28 cellular contexts compared by ENCODE assay signal in the genomic region with DNA sequence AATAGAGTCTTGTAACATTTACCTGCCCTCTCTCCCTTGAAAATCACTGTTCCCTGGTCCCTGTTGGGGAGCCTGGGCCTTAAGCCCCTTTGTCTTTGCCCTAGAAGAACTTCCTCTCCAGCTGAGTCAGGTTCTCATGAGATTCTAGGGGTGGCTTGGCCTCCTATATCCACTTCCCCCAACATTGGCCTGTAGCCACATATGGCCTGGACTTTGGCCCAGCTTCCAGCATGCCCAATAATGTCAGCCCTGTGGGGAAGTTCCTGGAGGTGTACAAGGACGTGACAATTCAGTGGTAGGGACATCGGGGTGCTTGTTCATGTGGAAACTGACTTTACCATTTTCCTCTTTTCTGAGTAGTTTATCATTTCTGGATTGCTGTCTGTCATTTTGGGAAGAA. TPM values are rescaled to one million over a fixed set of nuclear protein-coding genes. Genes with fewer than 3 reads are reported as not detected.
DNase-seq lines count a peak whose midpoint lies in the region; ATAC-seq, FAIRE-seq and TF ChIP-seq lines count a peak whose summit lies in the region.
"Had no signal": no experiment of that assay in that cellular context is flagged by ENCODE, and none has a peak within 500 bp of the region (broad histone marks: within the 10 kb centered on the region; RNA-seq: fewer than 3 reads in every experiment).

No MANE protein-coding gene starts in this region.

- intact Hi-C loops in HepG2 (cut with micrococcal nuclease; ENCODE audit: unreplicated experiment): no loop called here
- intact Hi-C loops in K562 (cut with micrococcal nuclease): no loop called here

- ATAC-seq in HepG2 (no peak; the same call in 2 of the 3 replicates), K562 (no peak), lung (ENCODE audit: insufficient read depth, low FRiP score) (no peak), HG02884 (IDR thresholded peaks at IDR 0.05; ENCODE audit: unreplicated experiment) (no peak)

- H3K27me3 ChIP-seq in liver (ENCODE audit: control insufficient read depth in 4 of 4, insufficient read depth in 4 of 4, low read length in 3 of 4) (no peaks in the 10 kb centered on the region), HepG2 (ENCODE audit: control insufficient read depth in 1 of 2, insufficient read depth in 2 of 2, low read length in 2 of 2) (peaks cover 0 to 13% of the 10 kb centered on the region in 2 experiments; a peak in 2 of 5 replicates), K562 (ENCODE audit: control insufficient read depth in 2 of 2, insufficient read depth in 2 of 2, low read length in 2 of 2) (peaks cover 14 to 70% of the 10 kb centered on the region in 2 experiments; a peak in 4 of 5 replicates), lung (ENCODE audit: control insufficient read depth, insufficient read depth) (no peaks in the 10 kb centered on the region)
- H3K27me3 ChIP-seq: BLaER1, SJSA1 had no signal

- H3K4me3 Mint-ChIP-seq in glutamatergic neuron (ENCODE audit: unreplicated experiment): no peak overlapping the region
- H3K4me3 Mint-ChIP-seq: CD4-positive, CD25-positive, alpha-beta regulatory T cell had no signal

- no peak overlapping the region for H3K27ac Mint-ChIP-seq in glutamatergic neuron (ENCODE audit: unreplicated experiment)
- H3K27ac Mint-ChIP-seq: CD4-positive, CD25-positive, alpha-beta regulatory T cell had no signal

- POLR2A ChIA-PET in HepG2 (lab: Yijun Ruan, JAX): no interaction called here
- POLR2A ChIA-PET in K562 (lab: Yijun Ruan, JAX): no interaction called here

- 33% methylated on average over 2 of the region's 2 CpGs for whole genome bisulfite sequencing in liver
- 43% methylated on average over 2 of the region's 2 CpGs for WGBS in HepG2 (ENCODE audit: low lambda C conversion rate)
- 3% methylated on average over 2 of the region's 2 CpGs for WGBS in K562 (ENCODE audit: insufficient coverage, low coverage, missing lambda C conversion rate)
- 63 to 64% methylated on average over 2 of the region's 2 CpGs for WGBS in lung, 2 donors

- TF ChIP-seq POLR2A in HepG2 (IDR thresholded peaks at IDR 0.05; ENCODE audit: insufficient read depth in 1 of 2, low read depth in 2 of 2, low read length in 2 of 2) (no peak), K562 (conservative IDR thresholded peaks at IDR 0.05) (no peak)

- CTCF ChIA-PET in HepG2 (lab: Yijun Ruan, JAX; ENCODE audit: low intra/inter-chr PET ratio, low total read pairs): no interaction called here
- CTCF ChIA-PET in K562 (lab: Yijun Ruan, JAX; ENCODE audit: low intra/inter-chr PET ratio): no interaction called here

- no peak for DNase-seq in HepG2 (ENCODE audit: low spot score)
- DNase-seq in K562 (ENCODE audit: extremely low read depth in 1 of 4, low spot score in 3 of 4): no peak
- peak; percentile 23 for DNase-seq in lung (ENCODE audit: low spot score)
- no peak for DNase-seq in glutamatergic neuron
- DNase-seq in dedifferentiated amniotic fluid mesenchymal stem cell (ENCODE audit: extremely low spot score): no peak
- DNase-seq: CD4-positive, CD25-positive, alpha-beta regulatory T cell; KG1; MM.1S; NCI-H1048; NCI-H1417; NCI-H1694 treated with DMSO at 0.1 percent for 48 hours; NCI-H2081; NCI-H2227 treated with DMSO at 0.1 percent for 48 hours; NCI-H526 treated with DMSO at 0.1 percent for 48 hours; PC-9; Right ventricle myocardium superior; RPMI8226 had no signal

- H3K9me3 ChIP-seq in liver (ENCODE audit: control insufficient read depth in 4 of 4, low read length in 3 of 4): no peaks in the 10 kb centered on the region
- no peaks in the 10 kb centered on the region for H3K9me3 ChIP-seq in HepG2 (ENCODE audit: low read length)
- H3K9me3 ChIP-seq in K562 (replicated peaks; ENCODE audit: control insufficient read depth, insufficient read depth, low read depth, low read length): no peaks in the 10 kb centered on the region
- no peaks in the 10 kb centered on the region for H3K9me3 ChIP-seq in lung (ENCODE audit: control insufficient read depth in 2 of 2, insufficient read depth in 1 of 2, low read length in 1 of 2)
- H3K9me3 ChIP-seq: BLaER1, SJSA1 had no signal

- no peak for TF ChIP-seq CTCF in liver (IDR thresholded peaks at IDR 0.05; ENCODE audit: low read depth, low read length, missing input control)
- no peak for TF ChIP-seq CTCF in HepG2 (CRISPR knock-in tag; IDR thresholded peaks at IDR 0.05)
- no peak for TF ChIP-seq CTCF in K562 (IDR thresholded peaks at IDR 0.05 in 2 of 3, conservative IDR thresholded peaks at IDR 0.05 in 1 of 3; ENCODE audit: insufficient read depth in 2 of 3, low read depth in 1 of 3, low read length in 3 of 3)
- TF ChIP-seq CTCF in lung (IDR thresholded peaks at IDR 0.05; ENCODE audit: control extremely low read depth, extremely low read depth): no peak
- TF ChIP-seq CTCF in glutamatergic neuron (IDR thresholded peaks at IDR 0.05; ENCODE audit: partially characterized antibody, unreplicated experiment): no peak

- no peak overlapping the region for H3K4me2 ChIP-seq in HepG2 (ENCODE audit: low read depth, low read length)
- no peak overlapping the region for H3K4me2 ChIP-seq in K562 (ENCODE audit: insufficient read depth, low read length)
- H3K4me2 ChIP-seq: BLaER1, PC-9 had no signal

- H3K27ac ChIP-seq in liver (ENCODE audit: low read depth in 1 of 2, low read length in 2 of 2) (no peak overlapping the region), HepG2 (ENCODE audit: extremely low read length, insufficient read depth, low read length) (no peak overlapping the region), K562 (ENCODE audit: extremely low read depth, low read depth, low read length) (no peak overlapping the region), lung (ENCODE audit: low read depth in 1 of 2, low read length in 1 of 2) (no peak overlapping the region)
- H3K27ac ChIP-seq: BLaER1, PC-9, SJSA1 had no signal

- H4K20me1 ChIP-seq in HepG2 (ENCODE audit: insufficient read depth, low read length): no peaks in the 10 kb centered on the region
- H4K20me1 ChIP-seq in K562 (replicated peaks; ENCODE audit: control insufficient read depth, insufficient read depth, low read length): 0 out of 2 replicates have a peak, but pooled peaks cover 2% of the 10 kb centered on the region
- H4K20me1 ChIP-seq: BLaER1 had no signal

- H3K9ac ChIP-seq in liver (ENCODE audit: low read depth in 1 of 2, low read length in 2 of 2): no peak overlapping the region
- no peak overlapping the region for H3K9ac ChIP-seq in HepG2 (ENCODE audit: insufficient read depth, low read depth, low read length)
- H3K9ac ChIP-seq in K562 (ENCODE audit: insufficient read depth in 1 of 2, low read depth in 2 of 2, low read length in 2 of 2): no peak overlapping the region
- H3K9ac ChIP-seq: BLaER1 had no signal

- H3K4me1 Mint-ChIP-seq in glutamatergic neuron (ENCODE audit: low read depth, unreplicated experiment): no peaks in the 10 kb centered on the region

- H3K36me3 ChIP-seq in liver (ENCODE audit: control insufficient read depth in 4 of 4, insufficient read depth in 3 of 4, low read depth in 1 of 4, low read length in 3 of 4) (no peaks in the 10 kb centered on the region), HepG2 (replicated peaks in 1 of 2; ENCODE audit: control insufficient read depth in 1 of 2, insufficient read depth in 2 of 2, low read length in 2 of 2) (no peaks in the 10 kb centered on the region), K562 (ENCODE audit: control insufficient read depth, insufficient read depth, low read length) (no peaks in the 10 kb centered on the region), lung (ENCODE audit: control insufficient read depth in 2 of 2, insufficient read depth in 2 of 2, low read length in 2 of 2) (no peaks in the 10 kb centered on the region)
- H3K36me3 ChIP-seq: BLaER1, SJSA1 had no signal

- H2AFZ ChIP-seq in HepG2 (ENCODE audit: low read length) (no peak overlapping the region), K562 (ENCODE audit: low read depth, low read length) (no peak overlapping the region)
- H2AFZ ChIP-seq: PC-9 had no signal

- FAIRE-seq in HepG2 (lab: Jason Lieb, UNC) (no peak), K562 (lab: Jason Lieb, UNC) (peak; percentile 42)
- FAIRE-seq: A204.1, D721Med, GM19239, H54, HTR-8/SVneo had no signal

- H3K9me1 ChIP-seq in K562 (ENCODE audit: control insufficient read depth, insufficient read depth, low read length): no peaks in the 10 kb centered on the region

- TF ChIP-seq EP300 in HepG2 (IDR thresholded peaks at IDR 0.05; ENCODE audit: low read depth in 2 of 2, low read length in 2 of 2) (no peak), HepG2 (CRISPR knock-in tag; IDR thresholded peaks at IDR 0.05; ENCODE audit: borderline replicate concordance) (no peak), K562 (IDR thresholded peaks at IDR 0.05; ENCODE audit: low read length) (no peak)

- BruUV-seq in HepG2 (replicated peaks; lab: Mats Ljungman, UMichigan) (no TSS peak), K562 (replicated peaks; lab: Mats Ljungman, UMichigan) (no TSS peak)

- no peaks in the 10 kb centered on the region for H3K27me3 Mint-ChIP-seq in glutamatergic neuron (ENCODE audit: unreplicated experiment)

- H3K36me3 Mint-ChIP-seq in glutamatergic neuron (ENCODE audit: unreplicated experiment): no peaks in the 10 kb centered on the region
- H3K36me3 Mint-ChIP-seq: CD4-positive, CD25-positive, alpha-beta regulatory T cell had no signal

- H3K4me1 ChIP-seq in liver (ENCODE audit: control insufficient read depth in 4 of 4, insufficient read depth in 4 of 4, low read length in 3 of 4) (no peaks in the 10 kb centered on the region), HepG2 (ENCODE audit: insufficient read depth, low read length) (0 out of 2 replicates have a peak, but pooled peaks cover 4% of the 10 kb centered on the region), K562 (replicated peaks in 1 of 2; ENCODE audit: control insufficient read depth in 2 of 2, insufficient read depth in 2 of 2, low read length in 2 of 2) (no peaks in the 10 kb centered on the region), lung (ENCODE audit: control insufficient read depth in 2 of 2, insufficient read depth in 2 of 2, low read length in 2 of 2) (no peaks in the 10 kb centered on the region)
- H3K4me1 ChIP-seq: BLaER1, SJSA1 had no signal

- in situ Hi-C loops in HepG2 (cut with HindIII; ENCODE audit: extremely low pct_ligation_motif_present, low pct_unique_long_range_greater_than_20kb): no loop called here
- in situ Hi-C loops in K562 (cut with MboI): no loop called here

- H3K4me3 ChIP-seq in liver (ENCODE audit: low read depth in 1 of 3, low read length in 3 of 3) (no peak overlapping the region), HepG2 (replicated peaks in 1 of 3; ENCODE audit: insufficient read depth in 1 of 3, low read depth in 2 of 3, low read length in 3 of 3) (no peak overlapping the region), K562 (no peak overlapping the region), lung (no peak overlapping the region)
- H3K4me3 ChIP-seq: BLaER1, PC-9, SJSA1 had no signal

- H3K79me2 ChIP-seq in HepG2 (ENCODE audit: insufficient read depth, low read length) (no peaks in the 10 kb centered on the region), K562 (ENCODE audit: control insufficient read depth, insufficient read depth, low read length) (no peaks in the 10 kb centered on the region)

- H3K9me3 Mint-ChIP-seq in glutamatergic neuron (ENCODE audit: unreplicated experiment): no peaks in the 10 kb centered on the region

- TF ChIP-seq RAD21 in liver (IDR thresholded peaks at IDR 0.05): no peak
- no peak for TF ChIP-seq RAD21 in HepG2 (CRISPR knock-in tag; IDR thresholded peaks at IDR 0.05)
- no peak for TF ChIP-seq RAD21 in K562 (CRISPR knock-in tag; conservative IDR thresholded peaks at IDR 0.05 in 1 of 2, IDR thresholded peaks at IDR 0.05 in 1 of 2)

RNA-seq across cellular contexts. Expression of gene MAS1L, which starts 17.2 kb away (rescaled TPM):
- total RNA-seq in liver (not detected), HepG2 (2016; rRNA removed; fragmentation: Illumina TruSeq; extraction: Trizol) (not detected in 2 replicates), K562 (2014; rRNA removed) (not detected in 2 replicates), K562 (2014; rRNA removed; fragmentation: Illumina TruSeq; extraction: Trizol) (not detected in 2 replicates), K562 (2015; rRNA removed; fragmentation: Illumina TruSeq; extraction: Trizol) (not detected in 2 replicates), K562 (2021) (not detected in 2 replicates), lung (not detected), glutamatergic neuron (ENCODE audit: unreplicated experiment) (not detected)
- polyA plus RNA-seq in liver (not detected), HepG2 (2011; rRNA removed) (not detected in 2 replicates), K562 (2011; rRNA removed) (not detected in 2 replicates), K562 (2014; fragmentation: Illumina TruSeq; extraction: Trizol) (not detected in 2 replicates), K562 (2014; fragmentation: Nextera tagmentation; extraction: Ambion mirVana) (not detected), K562 (2014; rRNA removed) (not detected in 2 replicates), lung (not detected)
- total RNA-seq in HepG2 (2016; cell fraction: cytosol; rRNA removed; fragmentation: Illumina TruSeq; extraction: Trizol; ENCODE audit: low read depth): not detected in 2 replicates
- not detected in 2 replicates for total RNA-seq in HepG2 (2016; cell fraction: insoluble cytoplasmic fraction; rRNA removed; fragmentation: Illumina TruSeq; extraction: Trizol)
- total RNA-seq in HepG2 (2016; cell fraction: membrane; rRNA removed; fragmentation: Illumina TruSeq; extraction: Trizol): not detected in 2 replicates
- total RNA-seq in HepG2 (2016; cell fraction: nucleus; rRNA removed; fragmentation: Illumina TruSeq; extraction: Trizol): not detected in 2 replicates
- not detected in 2 replicates for polyA plus RNA-seq in HepG2 (2011; cell fraction: cytosol; rRNA removed)
- polyA plus RNA-seq in HepG2 (2011; cell fraction: nucleus; rRNA removed): not detected in 2 replicates
- not detected in 2 replicates for polyA plus RNA-seq in HepG2 (2012)
- polyA plus RNA-seq in HepG2 (2016; cell fraction: cytosol; fragmentation: Illumina TruSeq; extraction: Trizol; ENCODE audit: low read depth): not detected in 2 replicates
- not detected in 2 replicates for polyA plus RNA-seq in HepG2 (2016; cell fraction: insoluble cytoplasmic fraction; fragmentation: Illumina TruSeq; extraction: Trizol; ENCODE audit: low read depth)
- not detected in 2 replicates for polyA plus RNA-seq in HepG2 (2016; cell fraction: membrane; fragmentation: Illumina TruSeq; extraction: Trizol; ENCODE audit: low read depth)
- polyA plus RNA-seq in HepG2 (2016; cell fraction: nucleus; fragmentation: Illumina TruSeq; extraction: Trizol; ENCODE audit: insufficient read depth, low read depth): not detected in 2 replicates
- not detected in 2 replicates for polyA minus RNA-seq in HepG2 (2011; rRNA and poly(A)+ RNA removed; ENCODE audit: low replicate concordance)
- polyA minus RNA-seq in HepG2 (2011; cell fraction: cytosol; rRNA and poly(A)+ RNA removed): not detected in 2 replicates
- not detected in 2 replicates for polyA minus RNA-seq in HepG2 (2011; cell fraction: nucleus; rRNA and poly(A)+ RNA removed)
- not detected in 2 replicates for total RNA-seq in K562 (2011; cell fraction: chromatin; rRNA removed; ENCODE audit: low replicate concordance)
- total RNA-seq in K562 (2011; cell fraction: nucleolus; rRNA removed): not detected in 2 replicates
- total RNA-seq in K562 (2011; cell fraction: nucleoplasm; rRNA removed): not detected in 2 replicates
- not detected in 2 replicates for polyA plus RNA-seq in K562 (2011; cell fraction: cytosol; rRNA removed)
- not detected in 2 replicates for polyA plus RNA-seq in K562 (2011; cell fraction: nucleus; rRNA removed)
- 0.09 and 0.10 TPM in 2 replicates for polyA plus RNA-seq in K562 (2012)
- not detected in 2 replicates for polyA minus RNA-seq in K562 (2011; rRNA and poly(A)+ RNA removed)
- polyA minus RNA-seq in K562 (2011; cell fraction: cytosol; rRNA and poly(A)+ RNA removed): not detected in 2 replicates
- not detected in 2 replicates for polyA minus RNA-seq in K562 (2011; cell fraction: nucleus; rRNA and poly(A)+ RNA removed)
- total RNA-seq: CD4-positive, CD25-positive, alpha-beta regulatory T cell; NCI-H460; PC-9; Right ventricle myocardium superior; SJSA1 had no signal
- polyA plus RNA-seq: AG04450; CD4-positive, CD25-positive, alpha-beta regulatory T cell had no signal

RNA-seq across cellular contexts. Expression of gene OR2H1, which starts 48.0 kb away (rescaled TPM):
- total RNA-seq in liver (not detected), HepG2 (2016; rRNA removed; fragmentation: Illumina TruSeq; extraction: Trizol) (not detected in 2 replicates), K562 (2014; rRNA removed) (not detected in 2 replicates), K562 (2014; rRNA removed; fragmentation: Illumina TruSeq; extraction: Trizol) (not detected in 2 replicates), K562 (2015; rRNA removed; fragmentation: Illumina TruSeq; extraction: Trizol) (not detected in 2 replicates), K562 (2021) (not detected in 2 replicates), lung (not detected), glutamatergic neuron (ENCODE audit: unreplicated experiment) (not detected)
- polyA plus RNA-seq in liver (not detected), HepG2 (2011; rRNA removed) (0.15 and 0.21 TPM in 2 replicates), K562 (2011; rRNA removed) (not detected in 2 replicates), K562 (2014; fragmentation: Illumina TruSeq; extraction: Trizol) (not detected in 2 replicates), K562 (2014; fragmentation: Nextera tagmentation; extraction: Ambion mirVana) (not detected), K562 (2014; rRNA removed) (not detected in 2 replicates), lung (not detected)
- not detected in 2 replicates for total RNA-seq in HepG2 (2016; cell fraction: cytosol; rRNA removed; fragmentation: Illumina TruSeq; extraction: Trizol; ENCODE audit: low read depth)
- not detected in 2 replicates for total RNA-seq in HepG2 (2016; cell fraction: insoluble cytoplasmic fraction; rRNA removed; fragmentation: Illumina TruSeq; extraction: Trizol)
- total RNA-seq in HepG2 (2016; cell fraction: membrane; rRNA removed; fragmentation: Illumina TruSeq; extraction: Trizol): not detected in 2 replicates
- not detected in 2 replicates for total RNA-seq in HepG2 (2016; cell fraction: nucleus; rRNA removed; fragmentation: Illumina TruSeq; extraction: Trizol)
- 0.04 and 0.05 TPM in 2 replicates for polyA plus RNA-seq in HepG2 (2011; cell fraction: cytosol; rRNA removed)
- polyA plus RNA-seq in HepG2 (2011; cell fraction: nucleus; rRNA removed): 0.28 and 0.56 TPM in 2 replicates
- polyA plus RNA-seq in HepG2 (2012): not detected in 2 replicates
- polyA plus RNA-seq in HepG2 (2016; cell fraction: cytosol; fragmentation: Illumina TruSeq; extraction: Trizol; ENCODE audit: low read depth): not detected in 2 replicates
- not detected in 2 replicates for polyA plus RNA-seq in HepG2 (2016; cell fraction: insoluble cytoplasmic fraction; fragmentation: Illumina TruSeq; extraction: Trizol; ENCODE audit: low read depth)
- polyA plus RNA-seq in HepG2 (2016; cell fraction: membrane; fragmentation: Illumina TruSeq; extraction: Trizol; ENCODE audit: low read depth): not detected in 2 replicates
- polyA plus RNA-seq in HepG2 (2016; cell fraction: nucleus; fragmentation: Illumina TruSeq; extraction: Trizol; ENCODE audit: insufficient read depth, low read depth): not detected in 2 replicates
- polyA minus RNA-seq in HepG2 (2011; rRNA and poly(A)+ RNA removed; ENCODE audit: low replicate concordance): 0.74 TPM in 1 of 2 replicates, not detected in the other
- not detected in 2 replicates for polyA minus RNA-seq in HepG2 (2011; cell fraction: cytosol; rRNA and poly(A)+ RNA removed)
- 0.87 and 1.2 TPM in 2 replicates for polyA minus RNA-seq in HepG2 (2011; cell fraction: nucleus; rRNA and poly(A)+ RNA removed)
- total RNA-seq in K562 (2011; cell fraction: chromatin; rRNA removed; ENCODE audit: low replicate concordance): not detected in 2 replicates
- total RNA-seq in K562 (2011; cell fraction: nucleolus; rRNA removed): not detected in 2 replicates
- total RNA-seq in K562 (2011; cell fraction: nucleoplasm; rRNA removed): not detected in 2 replicates
- not detected in 2 replicates for polyA plus RNA-seq in K562 (2011; cell fraction: cytosol; rRNA removed)
- polyA plus RNA-seq in K562 (2011; cell fraction: nucleus; rRNA removed): 0.10 and 0.20 TPM in 2 replicates
- polyA plus RNA-seq in K562 (2012): not detected in 2 replicates
- polyA minus RNA-seq in K562 (2011; rRNA and poly(A)+ RNA removed): not detected in 2 replicates
- not detected in 2 replicates for polyA minus RNA-seq in K562 (2011; cell fraction: cytosol; rRNA and poly(A)+ RNA removed)
- not detected in 2 replicates for polyA minus RNA-seq in K562 (2011; cell fraction: nucleus; rRNA and poly(A)+ RNA removed)
- total RNA-seq: CD4-positive, CD25-positive, alpha-beta regulatory T cell; NCI-H460; PC-9; Right ventricle myocardium superior; SJSA1 had no signal
- polyA plus RNA-seq: AG04450; CD4-positive, CD25-positive, alpha-beta regulatory T cell had no signal

RNA-seq across cellular contexts. Expression of gene OR11A1, which starts 48.1 kb away (rescaled TPM):
- total RNA-seq in liver: not detected
- polyA plus RNA-seq in liver: not detected
- total RNA-seq in HepG2 (2016; rRNA removed; fragmentation: Illumina TruSeq; extraction: Trizol): not detected in 2 replicates
- total RNA-seq in HepG2 (2016; cell fraction: cytosol; rRNA removed; fragmentation: Illumina TruSeq; extraction: Trizol; ENCODE audit: low read depth): not detected in 2 replicates
- not detected in 2 replicates for total RNA-seq in HepG2 (2016; cell fraction: insoluble cytoplasmic fraction; rRNA removed; fragmentation: Illumina TruSeq; extraction: Trizol)
- total RNA-seq in HepG2 (2016; cell fraction: membrane; rRNA removed; fragmentation: Illumina TruSeq; extraction: Trizol): not detected in 2 replicates
- total RNA-seq in HepG2 (2016; cell fraction: nucleus; rRNA removed; fragmentation: Illumina TruSeq; extraction: Trizol): not detected in 2 replicates
- polyA plus RNA-seq in HepG2 (2011; rRNA removed): not detected in 2 replicates
- polyA plus RNA-seq in HepG2 (2011; cell fraction: cytosol; rRNA removed): not detected in 2 replicates
- not detected in 2 replicates for polyA plus RNA-seq in HepG2 (2011; cell fraction: nucleus; rRNA removed)
- polyA plus RNA-seq in HepG2 (2012): not detected in 2 replicates
- polyA plus RNA-seq in HepG2 (2016; cell fraction: cytosol; fragmentation: Illumina TruSeq; extraction: Trizol; ENCODE audit: low read depth): not detected in 2 replicates
- not detected in 2 replicates for polyA plus RNA-seq in HepG2 (2016; cell fraction: insoluble cytoplasmic fraction; fragmentation: Illumina TruSeq; extraction: Trizol; ENCODE audit: low read depth)
- polyA plus RNA-seq in HepG2 (2016; cell fraction: membrane; fragmentation: Illumina TruSeq; extraction: Trizol; ENCODE audit: low read depth): not detected in 2 replicates
- polyA plus RNA-seq in HepG2 (2016; cell fraction: nucleus; fragmentation: Illumina TruSeq; extraction: Trizol; ENCODE audit: insufficient read depth, low read depth): not detected in 2 replicates
- polyA minus RNA-seq in HepG2 (2011; rRNA and poly(A)+ RNA removed; ENCODE audit: low replicate concordance): not detected in 2 replicates
- not detected in 2 replicates for polyA minus RNA-seq in HepG2 (2011; cell fraction: cytosol; rRNA and poly(A)+ RNA removed)
- not detected in 2 replicates for polyA minus RNA-seq in HepG2 (2011; cell fraction: nucleus; rRNA and poly(A)+ RNA removed)
- not detected in 2 replicates for total RNA-seq in K562 (2011; cell fraction: chromatin; rRNA removed; ENCODE audit: low replicate concordance)
- total RNA-seq in K562 (2011; cell fraction: nucleolus; rRNA removed): not detected in 2 replicates
- not detected in 2 replicates for total RNA-seq in K562 (2011; cell fraction: nucleoplasm; rRNA removed)
- total RNA-seq in K562 (2014; rRNA removed): not detected in 2 replicates
- not detected in 2 replicates for total RNA-seq in K562 (2014; rRNA removed; fragmentation: Illumina TruSeq; extraction: Trizol)
- not detected in 2 replicates for total RNA-seq in K562 (2015; rRNA removed; fragmentation: Illumina TruSeq; extraction: Trizol)
- not detected in 2 replicates for total RNA-seq in K562 (2021)
- polyA plus RNA-seq in K562 (2011; rRNA removed): not detected in 2 replicates
- not detected in 2 replicates for polyA plus RNA-seq in K562 (2011; cell fraction: cytosol; rRNA removed)
- polyA plus RNA-seq in K562 (2011; cell fraction: nucleus; rRNA removed): not detected in 2 replicates
- not detected in 2 replicates for polyA plus RNA-seq in K562 (2012)
- not detected in 2 replicates for polyA plus RNA-seq in K562 (2014; fragmentation: Illumina TruSeq; extraction: Trizol)
- not detected for polyA plus RNA-seq in K562 (2014; fragmentation: Nextera tagmentation; extraction: Ambion mirVana)
- not detected in 2 replicates for polyA plus RNA-seq in K562 (2014; rRNA removed)
- polyA minus RNA-seq in K562 (2011; rRNA and poly(A)+ RNA removed): not detected in 2 replicates
- polyA minus RNA-seq in K562 (2011; cell fraction: cytosol; rRNA and poly(A)+ RNA removed): not detected in 2 replicates
- polyA minus RNA-seq in K562 (2011; cell fraction: nucleus; rRNA and poly(A)+ RNA removed): not detected in 2 replicates
- not detected for total RNA-seq in lung
- polyA plus RNA-seq in lung: not detected
- total RNA-seq in glutamatergic neuron (ENCODE audit: unreplicated experiment): not detected
- total RNA-seq: CD4-positive, CD25-positive, alpha-beta regulatory T cell; NCI-H460; PC-9; Right ventricle myocardium superior; SJSA1 had no signal
- polyA plus RNA-seq: AG04450; CD4-positive, CD25-positive, alpha-beta regulatory T cell had no signal

RNA-seq across cellular contexts. Expression of gene UBD, which starts 54.6 kb away (rescaled TPM):
- total RNA-seq in liver (10 to 100 TPM; 32.6 to 35.1 TPM), HepG2 (2016; rRNA removed; fragmentation: Illumina TruSeq; extraction: Trizol) (172 and 244 TPM in 2 replicates), K562 (2014; rRNA removed) (not detected in 2 replicates), K562 (2014; rRNA removed; fragmentation: Illumina TruSeq; extraction: Trizol) (not detected in 2 replicates), K562 (2015; rRNA removed; fragmentation: Illumina TruSeq; extraction: Trizol) (not detected in 2 replicates), K562 (2021) (not detected in 2 replicates), lung (10 to 100 TPM in 1 of 2 donors, 1 to 10 TPM in 1; 2.1 to 15.1 TPM), glutamatergic neuron (ENCODE audit: unreplicated experiment) (not detected)
- polyA plus RNA-seq in liver (10 to 100 TPM in 1 of 2 donors, 1 to 10 TPM in 1; 7.0 to 23.5 TPM), HepG2 (2011; rRNA removed) (13.9 and 26.9 TPM in 2 replicates), K562 (2011; rRNA removed) (not detected in 2 replicates), K562 (2014; fragmentation: Illumina TruSeq; extraction: Trizol) (not detected in 2 replicates), K562 (2014; fragmentation: Nextera tagmentation; extraction: Ambion mirVana) (not detected), K562 (2014; rRNA removed) (0.08 TPM in 1 of 2 replicates, not detected in the other), lung (10 to 100 TPM in 1 of 2 donors, 1 to 10 TPM in 1; 2.1 to 19.4 TPM)
- total RNA-seq in HepG2 (2016; cell fraction: cytosol; rRNA removed; fragmentation: Illumina TruSeq; extraction: Trizol; ENCODE audit: low read depth): 61.1 and 70.9 TPM in 2 replicates
- 180 and 253 TPM in 2 replicates for total RNA-seq in HepG2 (2016; cell fraction: insoluble cytoplasmic fraction; rRNA removed; fragmentation: Illumina TruSeq; extraction: Trizol)
- 77.5 and 84.0 TPM in 2 replicates for total RNA-seq in HepG2 (2016; cell fraction: membrane; rRNA removed; fragmentation: Illumina TruSeq; extraction: Trizol)
- 58.7 and 62.9 TPM in 2 replicates for total RNA-seq in HepG2 (2016; cell fraction: nucleus; rRNA removed; fragmentation: Illumina TruSeq; extraction: Trizol)
- polyA plus RNA-seq in HepG2 (2011; cell fraction: cytosol; rRNA removed): 8.2 and 29.2 TPM in 2 replicates
- 3.6 and 8.6 TPM in 2 replicates for polyA plus RNA-seq in HepG2 (2011; cell fraction: nucleus; rRNA removed)
- 14.7 and 15.0 TPM in 2 replicates for polyA plus RNA-seq in HepG2 (2012)
- polyA plus RNA-seq in HepG2 (2016; cell fraction: cytosol; fragmentation: Illumina TruSeq; extraction: Trizol; ENCODE audit: low read depth): 50.4 and 50.5 TPM in 2 replicates
- polyA plus RNA-seq in HepG2 (2016; cell fraction: insoluble cytoplasmic fraction; fragmentation: Illumina TruSeq; extraction: Trizol; ENCODE audit: low read depth): 225 and 254 TPM in 2 replicates
- polyA plus RNA-seq in HepG2 (2016; cell fraction: membrane; fragmentation: Illumina TruSeq; extraction: Trizol; ENCODE audit: low read depth): 55.5 and 59.5 TPM in 2 replicates
- 88.5 and 91.0 TPM in 2 replicates for polyA plus RNA-seq in HepG2 (2016; cell fraction: nucleus; fragmentation: Illumina TruSeq; extraction: Trizol; ENCODE audit: insufficient read depth, low read depth)
- polyA minus RNA-seq in HepG2 (2011; rRNA and poly(A)+ RNA removed; ENCODE audit: low replicate concordance): 2.8 TPM in 1 of 2 replicates, not detected in the other
- polyA minus RNA-seq in HepG2 (2011; cell fraction: cytosol; rRNA and poly(A)+ RNA removed): 1.6 and 12.1 TPM in 2 replicates
- 4.6 and 10.8 TPM in 2 replicates for polyA minus RNA-seq in HepG2 (2011; cell fraction: nucleus; rRNA and poly(A)+ RNA removed)
- not detected in 2 replicates for total RNA-seq in K562 (2011; cell fraction: chromatin; rRNA removed; ENCODE audit: low replicate concordance)
- total RNA-seq in K562 (2011; cell fraction: nucleolus; rRNA removed): not detected in 2 replicates
- not detected in 2 replicates for total RNA-seq in K562 (2011; cell fraction: nucleoplasm; rRNA removed)
- not detected in 2 replicates for polyA plus RNA-seq in K562 (2011; cell fraction: cytosol; rRNA removed)
- not detected in 2 replicates for polyA plus RNA-seq in K562 (2011; cell fraction: nucleus; rRNA removed)
- not detected in 2 replicates for polyA plus RNA-seq in K562 (2012)
- not detected in 2 replicates for polyA minus RNA-seq in K562 (2011; rRNA and poly(A)+ RNA removed)
- polyA minus RNA-seq in K562 (2011; cell fraction: cytosol; rRNA and poly(A)+ RNA removed): not detected in 2 replicates
- not detected in 2 replicates for polyA minus RNA-seq in K562 (2011; cell fraction: nucleus; rRNA and poly(A)+ RNA removed)
- total RNA-seq: CD4-positive, CD25-positive, alpha-beta regulatory T cell; NCI-H460; PC-9 had no signal
- polyA plus RNA-seq: AG04450; CD4-positive, CD25-positive, alpha-beta regulatory T cell had no signal
